In the genomic region with DNA sequence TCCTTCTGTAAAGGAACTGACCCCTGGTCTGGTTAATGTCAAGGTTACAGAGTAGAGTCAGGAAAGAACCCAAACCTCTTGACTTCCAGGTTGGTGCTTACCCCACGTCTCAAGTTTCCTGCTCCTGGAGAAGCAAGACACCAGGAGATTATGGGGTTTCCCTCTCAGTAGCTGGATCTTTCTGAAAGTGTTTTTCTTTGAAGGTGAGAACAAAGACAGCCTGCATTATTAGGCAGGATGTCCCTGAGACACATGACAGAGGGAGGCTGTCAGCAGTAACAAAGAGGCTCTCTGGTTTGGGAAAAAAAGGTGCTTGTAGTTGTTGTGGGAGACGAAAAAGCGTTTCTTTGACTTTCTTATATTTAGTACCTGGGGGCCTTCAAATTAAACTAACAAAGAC, we compare ENCODE assay signal across 2 cellular contexts.
TF ChIP-seq lines count a peak whose summit lies in the region.

No MANE protein-coding gene starts in this region.

TF ChIP-seq in IMR-90, 13 proteins besides CTCF, POLR2A, EP300 and RAD21:
- TF ChIP-seq BHLHE40 (IDR thresholded peaks at IDR 0.05; ENCODE audit: low read depth, low read length) (no peak), FOS (IDR thresholded peaks at IDR 0.05; ENCODE audit: low read depth, low read length) (no peak), MAFK (IDR thresholded peaks at IDR 0.05; ENCODE audit: low read depth, low read length) (no peak), MXI1 (IDR thresholded peaks at IDR 0.05; ENCODE audit: borderline replicate concordance, low read depth, low read length) (no peak), SMC3 (IDR thresholded peaks at IDR 0.05; ENCODE audit: low read depth, low read length) (no peak), CHD1 (IDR thresholded peaks at IDR 0.05; ENCODE audit: low read depth, low read length) (no peak)
- TF ChIP-seq, protein P1, sequence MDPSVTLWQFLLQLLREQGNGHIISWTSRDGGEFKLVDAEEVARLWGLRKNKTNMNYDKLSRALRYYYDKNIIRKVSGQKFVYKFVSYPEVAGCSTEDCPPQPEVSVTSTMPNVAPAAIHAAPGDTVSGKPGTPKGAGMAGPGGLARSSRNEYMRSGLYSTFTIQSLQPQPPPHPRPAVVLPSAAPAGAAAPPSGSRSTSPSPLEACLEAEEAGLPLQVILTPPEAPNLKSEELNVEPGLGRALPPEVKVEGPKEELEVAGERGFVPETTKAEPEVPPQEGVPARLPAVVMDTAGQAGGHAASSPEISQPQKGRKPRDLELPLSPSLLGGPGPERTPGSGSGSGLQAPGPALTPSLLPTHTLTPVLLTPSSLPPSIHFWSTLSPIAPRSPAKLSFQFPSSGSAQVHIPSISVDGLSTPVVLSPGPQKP (IDR thresholded peaks at IDR 0.05; ENCODE audit: borderline replicate concordance, low read depth, low read length) = no peak

TF ChIP-seq in GM12878, 131 proteins besides CTCF, POLR2A, EP300 and RAD21:
- no peak for TF ChIP-seq SMARCA5 (IDR thresholded peaks at IDR 0.05)
- 0 out of 2 replicates have a peak, but pooled peaks have one; percentile 21 for TF ChIP-seq IKZF1 (conservative IDR thresholded peaks at IDR 0.05)
- no peak for TF ChIP-seq NR2C1 (IDR thresholded peaks at IDR 0.05)
- no peak for TF ChIP-seq PAX5 (IDR thresholded peaks at IDR 0.05; ENCODE audit: borderline replicate concordance, low read depth, low read length)
- TF ChIP-seq SUPT20H (IDR thresholded peaks at IDR 0.05; ENCODE audit: borderline replicate concordance, control insufficient read depth, low read depth, low read length) = no peak
